9 cellular contexts compared by ENCODE assay signal in the genomic region with DNA sequence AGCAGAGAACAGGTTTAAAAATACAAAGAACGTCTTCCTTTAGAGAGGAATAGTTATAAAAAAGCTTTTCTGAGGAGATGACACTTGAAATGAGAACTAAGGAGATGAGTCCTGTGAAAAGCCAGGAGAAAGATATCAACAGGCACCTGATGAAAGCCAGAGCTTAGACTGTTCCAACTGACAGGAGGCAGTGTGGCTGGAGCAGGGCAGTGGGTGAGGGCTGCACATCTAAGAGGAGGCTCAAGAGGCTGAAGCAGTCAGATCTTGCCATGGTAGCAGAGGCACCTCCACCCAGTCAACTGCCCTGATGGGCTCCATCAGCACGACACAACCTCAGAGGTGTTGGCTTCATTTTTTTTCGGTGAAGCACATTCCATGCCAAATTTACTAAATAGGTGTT.
"Had no signal": no experiment of that assay in that cellular context is flagged by ENCODE, and none has a peak within 500 bp of the region (broad histone marks: within the 10 kb centered on the region; RNA-seq: fewer than 3 reads in every experiment).

No MANE protein-coding gene starts in this region.

- H3K4me1 ChIP-seq: HAP-1 had no signal

- FAIRE-seq: HTR-8/SVneo, K562 had no signal

- DNase-seq: GM23248, GOT3, H7, IMR-90, KG1 had no signal

- H3K36me3 ChIP-seq: HAP-1 had no signal

- H3K9ac ChIP-seq: GM23248 had no signal

- H2AFZ ChIP-seq: GM23248 had no signal

- H3K27ac ChIP-seq: GM23248 had no signal

- H3K4me3 ChIP-seq: GM23248, HAP-1, K562 had no signal

- ATAC-seq: HCT116, K562 had no signal
